ENCODE assay signal across 23 cellular contexts in the genomic region with DNA sequence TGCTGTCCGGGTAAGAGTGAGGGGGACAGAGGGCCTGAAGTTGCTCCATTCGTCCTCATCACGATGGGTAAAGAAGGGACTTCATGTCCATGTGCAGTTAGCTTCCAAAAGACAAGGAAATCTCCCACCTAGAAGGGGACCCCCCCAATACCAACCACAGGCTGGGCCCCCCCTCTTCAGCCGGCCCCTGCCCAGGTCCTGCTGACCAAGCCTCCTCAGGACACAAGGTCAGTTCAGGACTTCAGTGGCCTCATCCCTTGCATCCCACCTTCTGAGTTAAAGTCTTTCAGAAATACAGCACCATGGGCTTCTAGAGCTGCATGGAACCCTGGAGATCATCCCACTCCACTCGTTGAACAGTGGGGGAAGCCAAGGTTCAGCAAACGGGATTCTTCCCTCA.
DNase-seq lines count a peak whose midpoint lies in the region; ATAC-seq and TF ChIP-seq lines count a peak whose summit lies in the region.
"Had no signal": no experiment of that assay in that cellular context is flagged by ENCODE, and none has a peak within 500 bp of the region (broad histone marks: within the 10 kb centered on the region; RNA-seq: fewer than 3 reads in every experiment).

No MANE protein-coding gene starts in this region.

- WGBS in esophagus muscularis mucosa: 86% methylated on average over 5 of the region's 6 CpGs
- 88% methylated on average over 6 of the region's 6 CpGs; no CpG with 5 or more reads in 1 of the 2 donors for WGBS in transverse colon (ENCODE audit: low coverage in 1 of 2), 2 donors

- DNase-seq in esophagus muscularis mucosa (ENCODE audit: extremely low spot score): peak; percentile 74
- DNase-seq in tibial artery: no peak
- no peak for DNase-seq in WERI-Rb-1
- DNase-seq in transverse colon: no peak
- DNase-seq in T-helper 17 cell: no peak
- DNase-seq: 8988T; AML-193; CD4-positive, alpha-beta memory T cell; CD4-positive, CD25-positive, alpha-beta regulatory T cell; CD8-positive, alpha-beta memory T cell; COR-L47; DMS 273 treated with DMSO at 0.1 percent for 48 hours; DMS153; DMS53; DMS79; DND-41; EL; GDM1 had no signal

- TF ChIP-seq CTCF in VCaP (conservative IDR thresholded peaks at IDR 0.05) (no peak), esophagus muscularis mucosa (IDR thresholded peaks at IDR 0.05) (no peak), tibial artery (IDR thresholded peaks at IDR 0.05) (no peak), WERI-Rb-1 (IDR thresholded peaks at IDR 0.05; ENCODE audit: low read depth, low read length) (no peak), transverse colon (IDR thresholded peaks at IDR 0.05) (no peak)

- H3K4me1 ChIP-seq in esophagus muscularis mucosa (no peaks in the 10 kb centered on the region), tibial artery (peaks cover 0 to 59% (median 12%) of the 10 kb centered on the region in 4 donors), transverse colon (no peaks in the 10 kb centered on the region)

- peak overlapping the region; percentile 48 for H3K27ac ChIP-seq in VCaP
- no peak overlapping the region for H3K27ac ChIP-seq in esophagus muscularis mucosa (replicated peaks in 1 of 4)
- H3K27ac ChIP-seq in tibial artery: peak overlapping the region; percentile 76 to 79
- no peak overlapping the region for H3K27ac ChIP-seq in WERI-Rb-1
- H3K27ac ChIP-seq in transverse colon: no peak overlapping the region
- H3K27ac ChIP-seq: BLaER1 treated with 17β-estradiol and CSF1 and Interleukin-3, amounts not matched to agents 10 nM and 100 nM had no signal

- in situ Hi-C loops in transverse colon (cut with MboI; ENCODE audit: low pct_ligation_motif_present in 1 of 4, low pct_unique_long_range_greater_than_20kb in 1 of 4, low sequenced_read_pairs in 3 of 4): no loop called here

- H3K36me3 ChIP-seq in esophagus muscularis mucosa: no peaks in the 10 kb centered on the region
- no peaks in the 10 kb centered on the region for H3K36me3 ChIP-seq in tibial artery
- no peaks in the 10 kb centered on the region for H3K36me3 ChIP-seq in WERI-Rb-1
- no peaks in the 10 kb centered on the region for H3K36me3 ChIP-seq in transverse colon
- H3K36me3 ChIP-seq: BLaER1 treated with 17β-estradiol and CSF1 and Interleukin-3, amounts not matched to agents 10 nM and 100 nM had no signal

- no peak overlapping the region for H3K27ac Mint-ChIP-seq in T-helper 17 cell
- H3K27ac Mint-ChIP-seq: B cell; CD14-positive monocyte; CD4-positive, alpha-beta memory T cell; CD4-positive, CD25-positive, alpha-beta regulatory T cell; CD8-positive, alpha-beta memory T cell had no signal

- ATAC-seq in T-helper 17 cell: no peak
- ATAC-seq: GM12878 had no signal

- H3K36me3 Mint-ChIP-seq in T-helper 17 cell (ENCODE audit: low read depth): no peaks in the 10 kb centered on the region
- H3K36me3 Mint-ChIP-seq: CD14-positive monocyte; CD4-positive, alpha-beta memory T cell; CD4-positive, CD25-positive, alpha-beta regulatory T cell; CD8-positive, alpha-beta memory T cell had no signal

- H3K27me3 Mint-ChIP-seq in T-helper 17 cell: peaks cover 13% of the 10 kb centered on the region
- H3K27me3 Mint-ChIP-seq: CD4-positive, alpha-beta memory T cell; CD8-positive, alpha-beta memory T cell had no signal

- H3K4me1 Mint-ChIP-seq in T-helper 17 cell: no peaks in the 10 kb centered on the region
- H3K4me1 Mint-ChIP-seq: B cell; CD4-positive, alpha-beta memory T cell; CD4-positive, CD25-positive, alpha-beta regulatory T cell; CD8-positive, alpha-beta memory T cell had no signal

- H3K4me3 ChIP-seq in esophagus muscularis mucosa (no peak overlapping the region), tibial artery (no peak overlapping the region), WERI-Rb-1 (ENCODE audit: low read depth, low read length) (no peak overlapping the region), transverse colon (no peak overlapping the region)
- H3K4me3 ChIP-seq: BLaER1 treated with 17β-estradiol and CSF1 and Interleukin-3, amounts not matched to agents 10 nM and 100 nM; GM12878 had no signal

- no peak for TF ChIP-seq POLR2A in esophagus muscularis mucosa (IDR thresholded peaks at IDR 0.05; ENCODE audit: low read depth)
- no peak for TF ChIP-seq POLR2A in transverse colon (IDR thresholded peaks at IDR 0.05)

- intact Hi-C loops in esophagus muscularis mucosa (cut with DNase I): no loop called here
- intact Hi-C loops in tibial artery (cut with DNase I; ENCODE audit: low total_unique reads): no loop called here
- intact Hi-C loops in transverse colon (cut with DNase I; ENCODE audit: low total_unique reads): no loop called here

- H3K9me3 ChIP-seq in esophagus muscularis mucosa (no peaks in the 10 kb centered on the region), tibial artery (no peaks in the 10 kb centered on the region), WERI-Rb-1 (ENCODE audit: severe bottlenecking) (no peaks in the 10 kb centered on the region), transverse colon (no peaks in the 10 kb centered on the region), T-helper 17 cell (ENCODE audit: control insufficient read depth, low read length, poor library complexity, severe bottlenecking) (no peaks in the 10 kb centered on the region)

- H3K27me3 ChIP-seq in esophagus muscularis mucosa: peaks cover 0 to 4% (median 0%) of the 10 kb centered on the region in 4 donors
- H3K27me3 ChIP-seq in tibial artery: no peaks in the 10 kb centered on the region
- H3K27me3 ChIP-seq in WERI-Rb-1 (ENCODE audit: insufficient read depth, low read depth, severe bottlenecking): no peaks in the 10 kb centered on the region
- H3K27me3 ChIP-seq in transverse colon: no peaks in the 10 kb centered on the region
- H3K27me3 ChIP-seq: BLaER1 treated with 17β-estradiol and CSF1 and Interleukin-3, amounts not matched to agents 10 nM and 100 nM had no signal

- H3K4me3 Mint-ChIP-seq in T-helper 17 cell: no peak overlapping the region
- H3K4me3 Mint-ChIP-seq: B cell; CD14-positive monocyte; CD4-positive, alpha-beta memory T cell; CD4-positive, CD25-positive, alpha-beta regulatory T cell; CD8-positive, alpha-beta memory T cell had no signal

- no peak for TF ChIP-seq EP300 in esophagus muscularis mucosa (IDR thresholded peaks at IDR 0.05)
- no peak for TF ChIP-seq EP300 in transverse colon (IDR thresholded peaks at IDR 0.05; ENCODE audit: low read depth)

Comparison
In these comparisons a context has a peak if more than half of its experiments do, and no peak if none do; other contexts are left out.
1. H3K27ac ChIP-seq: peak in VCaP (single experiment) and tibial artery (2 of 2); none in esophagus muscularis mucosa (0 of 4), WERI-Rb-1 (single experiment) and transverse colon (0 of 4).